Comparison of ENCODE assay signal across 10 cellular contexts in genomic region chr1:58823481-58824010, GRCh38. TPM values are rescaled to one million over a fixed set of nuclear protein-coding genes. Genes with fewer than 3 reads are reported as not detected.
DNase-seq lines count a peak whose midpoint lies in the region; TF ChIP-seq lines count a peak whose summit lies in the region.
"Had no signal": no experiment of that assay in that cellular context is flagged by ENCODE, and none has a peak within 500 bp of the region (broad histone marks: within the 10 kb centered on the region; RNA-seq: fewer than 3 reads in every experiment).

No MANE protein-coding gene starts in this region.

- intact Hi-C loops in stomach (cut with DNase I; ENCODE audit: low total_unique reads): no loop called here

- CTCF ChIA-PET in HEK293 (lab: Yijun Ruan, JAX) (interaction anchor here (0.5 to 0.6 kb wide), 2 partner anchors 25 to 735 kb away, joined by 3 read pairs; no protein-coding TSS in a partner anchor), SK-N-SH (lab: Yijun Ruan, JAX) (no interaction called here)

- H3K27ac ChIP-seq in HEK293 (ENCODE audit: extremely low read depth, low read depth, low read length): no peak overlapping the region
- H3K27ac ChIP-seq in SK-N-SH (ENCODE audit: low read depth in 2 of 2, low read length in 1 of 2): peak overlapping the region in 1 of 2 experiments; percentile 33; a peak in 1 of 4 replicates
- peak overlapping the region; percentile 59 for H3K27ac ChIP-seq in fibroblast of lung (ENCODE audit: insufficient read depth, low read length)
- peak overlapping the region in 3 of 5 donors; percentile 17 to 78 (median 74) for H3K27ac ChIP-seq in stomach

- 58% methylated on average over 4 of the region's 4 CpGs for WGBS in SK-N-SH (ENCODE audit: low lambda C conversion rate)
- WGBS in stomach, 5 donors: 49 to 68% (median 60%) methylated on average over 4 of the region's 4 CpGs

- H4K20me1 ChIP-seq in SK-N-SH (ENCODE audit: insufficient read depth) (no peaks in the 10 kb centered on the region), fibroblast of lung (ENCODE audit: control insufficient read depth, extremely low read depth, insufficient read depth, low read length) (no peaks in the 10 kb centered on the region)

- H2AFZ ChIP-seq in SK-N-SH (ENCODE audit: low read depth) (peak overlapping the region; percentile 26; the same call in 1 of the 2 replicates), fibroblast of lung (ENCODE audit: low read length) (peak overlapping the region; percentile 45)

- no peaks in the 10 kb centered on the region for H3K36me3 ChIP-seq in HEK293 (ENCODE audit: control insufficient read depth in 2 of 2, insufficient read depth in 1 of 2, low read length in 2 of 2)
- no peaks in the 10 kb centered on the region for H3K36me3 ChIP-seq in SK-N-SH (replicated peaks in 1 of 2; ENCODE audit: control insufficient read depth in 1 of 2, insufficient read depth in 2 of 2, low read length in 1 of 2)
- H3K36me3 ChIP-seq in fibroblast of lung (ENCODE audit: control insufficient read depth, insufficient read depth, low read length): no peaks in the 10 kb centered on the region
- H3K36me3 ChIP-seq in stomach: no peaks in the 10 kb centered on the region

- no peaks in the 10 kb centered on the region for H3K4me1 ChIP-seq in HEK293 (ENCODE audit: control insufficient read depth, insufficient read depth, low read length)
- H3K4me1 ChIP-seq in SK-N-SH (ENCODE audit: control insufficient read depth in 1 of 2, insufficient read depth in 2 of 2, low read depth in 1 of 2, low read length in 1 of 2): peaks cover 0 to 5% of the 10 kb centered on the region in 2 experiments; a peak in 1 of 4 replicates
- peaks cover 14% of the 10 kb centered on the region for H3K4me1 ChIP-seq in fibroblast of lung (ENCODE audit: control insufficient read depth, extremely low read depth, insufficient read depth, low read length)
- peaks cover 0 to 29% (median 17%) of the 10 kb centered on the region in 4 donors for H3K4me1 ChIP-seq in stomach

- POLR2A ChIA-PET in HEK293 (lab: Yijun Ruan, JAX) (no interaction called here), SK-N-SH (lab: Yijun Ruan, JAX) (no interaction called here)

- TF ChIP-seq POLR2A in stomach (IDR thresholded peaks at IDR 0.05): no peak

- TF ChIP-seq CTCF in HEK293 (tag by site-specific recombination; IDR thresholded peaks at IDR 0.05) (no peak), SK-N-SH (IDR thresholded peaks at IDR 0.05) (no peak), fibroblast of lung (conservative IDR thresholded peaks at IDR 0.05 in 1 of 2, IDR thresholded peaks at IDR 0.05 in 1 of 2; ENCODE audit: low read depth in 1 of 2, low read length in 2 of 2) (no peak), stomach (IDR thresholded peaks at IDR 0.05) (no peak)

- peak in 1 of 2 experiments; percentile 30; a peak in 1 of 4 replicates for TF ChIP-seq EP300 in SK-N-SH (IDR thresholded peaks at IDR 0.05; ENCODE audit: borderline replicate concordance in 1 of 2, low read depth in 1 of 2, low read length in 1 of 2)
- TF ChIP-seq EP300 in stomach (IDR thresholded peaks at IDR 0.05): no peak

- DNase-seq in SK-N-SH (no peak), fibroblast of lung (ENCODE audit: low read depth in 2 of 2) (peak; percentile 88 to 94), stomach (peak; percentile 43), inferior parietal cortex (ENCODE audit: extremely low spot score) (no peak), activated gamma-delta T cell treated with Interleukin-2 at 50 U/mL for 16 hours (no peak)
- no peak for DNase-seq in activated CD4-positive, alpha-beta T cell treated with anti-CD3 and anti-CD28 coated beads, Interleukin-2, amount 50 U/mL, for 48 hours
- DNase-seq: activated CD4-positive, alpha-beta memory T cell treated with anti-CD3 and anti-CD28 coated beads, Interleukin-2, amount 10 ng/mL, durations not matched to agents 7 days and 5 days; NCI-H1694 treated with DMSO at 0.1 percent for 48 hours; nephron progenitor cell had no signal

- no peak for TF ChIP-seq RAD21 in SK-N-SH (IDR thresholded peaks at IDR 0.05; ENCODE audit: low read length)

- no peak overlapping the region for H3K4me2 ChIP-seq in SK-N-SH
- H3K4me2 ChIP-seq in fibroblast of lung (ENCODE audit: extremely low read depth, insufficient read depth, low read length): peak overlapping the region; percentile 48

- no peaks in the 10 kb centered on the region for H3K27me3 ChIP-seq in SK-N-SH (ENCODE audit: insufficient read depth)
- no peaks in the 10 kb centered on the region for H3K27me3 ChIP-seq in fibroblast of lung (ENCODE audit: control insufficient read depth, insufficient read depth, low read length)
- no peaks in the 10 kb centered on the region for H3K27me3 ChIP-seq in stomach

- H3K9ac ChIP-seq in SK-N-SH: no peak overlapping the region
- no peak overlapping the region for H3K9ac ChIP-seq in fibroblast of lung (ENCODE audit: insufficient read depth, low read length)

- H3K9me2 ChIP-seq in SK-N-SH: no peaks in the 10 kb centered on the region

- H3F3A ChIP-seq in SK-N-SH (replicated peaks; ENCODE audit: insufficient read depth): peaks cover 15% of the 10 kb centered on the region

- no peaks in the 10 kb centered on the region for H3K79me2 ChIP-seq in SK-N-SH (ENCODE audit: insufficient read depth)
- no peaks in the 10 kb centered on the region for H3K79me2 ChIP-seq in fibroblast of lung (ENCODE audit: control insufficient read depth, insufficient read depth, low read length)

- H3K4me3 ChIP-seq in HEK293 (ENCODE audit: low read depth, low read length) (no peak overlapping the region), SK-N-SH (ENCODE audit: low read depth in 2 of 2, low read length in 1 of 2) (no peak overlapping the region), fibroblast of lung (replicated peaks in 1 of 4; ENCODE audit: control extremely low read depth in 1 of 4, insufficient read depth in 1 of 4, low read depth in 3 of 4, low read length in 4 of 4) (no peak overlapping the region), stomach (no peak overlapping the region)

- 0 out of 2 replicates have a peak, but pooled peaks cover 2% of the 10 kb centered on the region for H3K9me3 ChIP-seq in HEK293 (ENCODE audit: control insufficient read depth, insufficient read depth, low read depth, low read length)
- peaks cover 23% of the 10 kb centered on the region; the same call in 1 of the 2 replicates for H3K9me3 ChIP-seq in SK-N-SH
- H3K9me3 ChIP-seq in fibroblast of lung (ENCODE audit: control insufficient read depth, insufficient read depth, low read depth, low read length): no peaks in the 10 kb centered on the region
- peaks cover 6 to 17% (median 11%) of the 10 kb centered on the region in 4 donors for H3K9me3 ChIP-seq in stomach

TF ChIP-seq in HEK293, 187 proteins besides CTCF, POLR2A, EP300 and RAD21 (continues in another document):
- TF ChIP-seq ZNF654 (tag by site-specific recombination; IDR thresholded peaks at IDR 0.05; ENCODE audit: low read depth) (no peak), ZNF132 (tag by site-specific recombination; IDR thresholded peaks at IDR 0.05; ENCODE audit: borderline replicate concordance) (no peak), ZNF391 (tag by site-specific recombination; IDR thresholded peaks at IDR 0.05; ENCODE audit: borderline replicate concordance, low read depth) (no peak), SCRT1 (tag by site-specific recombination; IDR thresholded peaks at IDR 0.05; ENCODE audit: borderline replicate concordance) (no peak), GLIS1 (tag by site-specific recombination; IDR thresholded peaks at IDR 0.05) (peak; percentile 53)

TF ChIP-seq in SK-N-SH, 30 proteins besides CTCF, POLR2A, EP300 and RAD21:
- peak; percentile 53 for TF ChIP-seq JUND (IDR thresholded peaks at IDR 0.05)
- peak; percentile 52 for TF ChIP-seq TCF12 (IDR thresholded peaks at IDR 0.05)
- no peak for TF ChIP-seq YY1 (IDR thresholded peaks at IDR 0.05; ENCODE audit: low read depth)
- TF ChIP-seq TAF1 (IDR thresholded peaks at IDR 0.05; ENCODE audit: borderline replicate concordance, low read depth, low read length): no peak
- peak; percentile 74; the same call in 1 of the 2 replicates for TF ChIP-seq RXRA (IDR thresholded peaks at IDR 0.05; ENCODE audit: borderline replicate concordance, low read depth)
- TF ChIP-seq SIN3A (IDR thresholded peaks at IDR 0.05; ENCODE audit: borderline replicate concordance, low read depth, low read length): no peak
- TF ChIP-seq RFX5 (IDR thresholded peaks at IDR 0.05; ENCODE audit: low read length): no peak
- no peak for TF ChIP-seq MXI1 (IDR thresholded peaks at IDR 0.05; ENCODE audit: low read depth, low read length)
- peak; percentile 28; the same call in 1 of the 2 replicates for TF ChIP-seq NFIC (IDR thresholded peaks at IDR 0.05; ENCODE audit: borderline replicate concordance)
- no peak for TF ChIP-seq SMC3 (IDR thresholded peaks at IDR 0.05; ENCODE audit: low read depth, low read length)
- peak; percentile 69; the same call in 1 of the 2 replicates for TF ChIP-seq FOSL2 (IDR thresholded peaks at IDR 0.05; ENCODE audit: borderline replicate concordance, low read depth)
- no peak for TF ChIP-seq IRF3 (IDR thresholded peaks at IDR 0.05; ENCODE audit: low read depth, low read length)
- no peak for TF ChIP-seq GATA2 (CRISPR knock-in tag; IDR thresholded peaks at IDR 0.05)
- no peak for TF ChIP-seq FOXM1 (IDR thresholded peaks at IDR 0.05; ENCODE audit: low read depth)

RNA-seq across cellular contexts. Expression of gene JUN, which starts 39.7 kb away (rescaled TPM):
- polyA plus RNA-seq in SK-N-SH (2012; rRNA removed) (54.6 and 66.5 TPM in 2 replicates), fibroblast of lung (22.6 and 73.7 TPM in 2 replicates), stomach (100 to 1,000 TPM in 1 of 3 donors, 10 to 100 TPM in 2; 64.9 to 124 (median 78.1) TPM)
- polyA plus RNA-seq in SK-N-SH (2012; cell fraction: cytosol; rRNA removed): 34.2 and 46.9 TPM in 2 replicates
- polyA plus RNA-seq in SK-N-SH (2012; cell fraction: nucleus; rRNA removed): 83.5 and 100 TPM in 2 replicates
- total RNA-seq in fibroblast of lung (112 and 145 TPM in 2 replicates), stomach (100 to 1,000 TPM; 169 to 382 (median 244) TPM)
- polyA plus RNA-seq in fibroblast of lung (2012): 39.2 and 112 TPM in 2 replicates
- 34.1 and 57.9 TPM in 2 replicates for polyA minus RNA-seq in fibroblast of lung (ENCODE audit: low replicate concordance)

Comparison
In these comparisons a context has a peak if more than half of its experiments do, and no peak if none do; other contexts are left out.
1. DNase-seq: peak in fibroblast of lung (2 of 2) and stomach (single experiment); none in SK-N-SH (single experiment), activated CD4-positive, alpha-beta T cell treated with anti-CD3 and anti-CD28 coated beads, Interleukin-2, amount 50 U/mL, for 48 hours (0 of 2), inferior parietal cortex (single experiment) and activated gamma-delta T cell treated with Interleukin-2 at 50 U/mL for 16 hours (single experiment).